2 cellular contexts compared by ENCODE assay signal in genomic region chr1:37325509-37326437, GRCh38.
A peak's percentile ranks its signal among the peaks of the same experiment; 100 is the strongest.
TF ChIP-seq lines count a peak whose summit lies in the region.

No MANE protein-coding gene starts in this region.

TF ChIP-seq in GM23338, 12 proteins besides CTCF, POLR2A, EP300 and RAD21:
- TF ChIP-seq CREB1 (CRISPR knock-in tag; IDR thresholded peaks at IDR 0.05; ENCODE audit: low read depth) (no peak), POLR2AphosphoS5 (IDR thresholded peaks at IDR 0.05; ENCODE audit: low read depth) (peak; percentile 80)

TF ChIP-seq in K562, 482 proteins besides CTCF, POLR2A, EP300 and RAD21:
- peak; percentile 81 for TF ChIP-seq GTF2B (IDR thresholded peaks at IDR 0.05; ENCODE audit: extremely low read depth, insufficient read length)
- no peak for TF ChIP-seq CSDE1 (IDR thresholded peaks at IDR 0.05)
- TF ChIP-seq TBP (optimal IDR thresholded peaks at IDR 0.05; ENCODE audit: low read depth, low read length): peak; percentile 93
- TF ChIP-seq RBFOX2 (IDR thresholded peaks at IDR 0.05; ENCODE audit: low read depth, low read length): peak; percentile 52
- peak; percentile 74; the same call in 1 of the 2 replicates for TF ChIP-seq PML (IDR thresholded peaks at IDR 0.05; ENCODE audit: low read length)
- peak; percentile 79 for TF ChIP-seq GTF2A2 (tag; IDR thresholded peaks at IDR 0.05)
- TF ChIP-seq BCLAF1 (IDR thresholded peaks at IDR 0.05; ENCODE audit: borderline replicate concordance in 1 of 2, control insufficient read depth in 1 of 2, low read depth in 2 of 2, low read length in 1 of 2): peak in 1 of 2 experiments; percentile 74; a peak in 1 of 4 replicates
- no peak for TF ChIP-seq ESRRA (IDR thresholded peaks at IDR 0.05; ENCODE audit: borderline replicate concordance, low read depth)
- no peak for TF ChIP-seq ZC3H4 (CRISPR knock-in tag; IDR thresholded peaks at IDR 0.05; ENCODE audit: borderline replicate concordance)
- TF ChIP-seq ZC3H8 (IDR thresholded peaks at IDR 0.05): peak; percentile 83; the same call in 1 of the 2 replicates
- peak; percentile 87; the same call in 1 of the 2 replicates for TF ChIP-seq POLR2AphosphoS5 (IDR thresholded peaks at IDR 0.05; ENCODE audit: control insufficient read depth, insufficient read depth, low read depth, low read length)
- peak; percentile 44 for TF ChIP-seq TEAD4 (IDR thresholded peaks at IDR 0.05; ENCODE audit: low read length)
- TF ChIP-seq TEAD4 (CRISPR knock-in tag; IDR thresholded peaks at IDR 0.05; ENCODE audit: borderline replicate concordance): no peak
- TF ChIP-seq SNAPC5 (CRISPR knock-in tag; IDR thresholded peaks at IDR 0.05): 0 out of 2 replicates have a peak, but pooled peaks have one; percentile 39
